In the genomic region with DNA sequence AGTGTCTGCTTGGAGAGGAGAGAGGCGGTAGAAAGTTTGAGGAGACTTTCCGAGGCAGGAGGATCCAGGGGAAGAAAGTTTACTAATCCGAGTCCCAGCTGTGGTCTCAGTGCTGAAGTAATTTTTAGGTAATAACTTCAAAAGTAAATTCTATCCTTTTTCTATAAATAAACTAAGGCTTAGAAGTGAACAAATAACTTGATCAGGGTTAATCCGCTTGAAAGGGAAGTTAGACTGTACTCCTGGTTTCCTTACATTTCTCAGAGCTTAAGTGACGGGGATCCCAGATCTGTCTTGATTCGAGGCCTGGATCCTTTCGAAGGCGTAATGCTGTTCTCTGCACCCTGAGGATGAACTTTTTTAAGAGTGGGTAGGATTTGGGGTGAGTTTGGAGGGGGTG, we compare ENCODE assay signal across 8 cellular contexts. TPM values are rescaled to one million over a fixed set of nuclear protein-coding genes. Genes with fewer than 3 reads are reported as not detected.
DNase-seq lines count a peak whose midpoint lies in the region; ATAC-seq and TF ChIP-seq lines count a peak whose summit lies in the region.

No MANE protein-coding gene starts in this region.

- no peaks in the 10 kb centered on the region for H3K27me3 Mint-ChIP-seq in dendritic cell treated with granulocyte-macrophage colony-stimulating factor and Interleukin-4, amounts not matched to agents 40 ng/mL and 50 ng/mL, for 4 days
- H3K27me3 Mint-ChIP-seq in natural killer cell treated with Interleukin-12 subunit alpha and Interleukin-12 subunit beta and Interleukin-15 and Interleukin-18, amount 100 ng/mL, for 72 hours = no peaks in the 10 kb centered on the region

- H3K27ac ChIP-seq in BLaER1 (peak overlapping the region; percentile 99), caudate nucleus (ENCODE audit: low read depth, low read length) (no peak overlapping the region)

- peak overlapping the region; percentile 96 for H3K4me3 ChIP-seq in BLaER1
- peak overlapping the region; percentile 90 for H3K4me3 ChIP-seq in LNCaP clone FGC (ENCODE audit: low read depth, low read length)

- peak overlapping the region; percentile 98 for H3K9ac ChIP-seq in BLaER1

- H3K4me1 Mint-ChIP-seq in dendritic cell treated with granulocyte-macrophage colony-stimulating factor and Interleukin-4, amounts not matched to agents 40 ng/mL and 50 ng/mL, for 4 days (ENCODE audit: low read depth) = peaks cover 57% of the 10 kb centered on the region
- H3K4me1 Mint-ChIP-seq in natural killer cell treated with Interleukin-12 subunit alpha and Interleukin-12 subunit beta and Interleukin-15 and Interleukin-18, amount 100 ng/mL, for 72 hours (ENCODE audit: low read depth in 2 of 2) = peaks cover 48 to 59% of the 10 kb centered on the region in 2 donors

- H3K4me3 Mint-ChIP-seq in dendritic cell treated with granulocyte-macrophage colony-stimulating factor and Interleukin-4, amounts not matched to agents 40 ng/mL and 50 ng/mL, for 4 days = peak overlapping the region; percentile 85
- peak overlapping the region; percentile 89 for H3K4me3 Mint-ChIP-seq in natural killer cell treated with Interleukin-12 subunit alpha and Interleukin-12 subunit beta and Interleukin-15 and Interleukin-18, amount 100 ng/mL, for 72 hours

- H3K9me3 Mint-ChIP-seq in dendritic cell treated with granulocyte-macrophage colony-stimulating factor and Interleukin-4, amounts not matched to agents 40 ng/mL and 50 ng/mL, for 4 days = no peaks in the 10 kb centered on the region
- H3K9me3 Mint-ChIP-seq in natural killer cell treated with Interleukin-12 subunit alpha and Interleukin-12 subunit beta and Interleukin-15 and Interleukin-18, amount 100 ng/mL, for 72 hours = no peaks in the 10 kb centered on the region

- peaks cover 43% of the 10 kb centered on the region for H3K36me3 ChIP-seq in BLaER1

- H3K27me3 ChIP-seq in BLaER1 = no peaks in the 10 kb centered on the region

- H3K36me3 Mint-ChIP-seq in dendritic cell treated with granulocyte-macrophage colony-stimulating factor and Interleukin-4, amounts not matched to agents 40 ng/mL and 50 ng/mL, for 4 days (ENCODE audit: low read depth) = peaks cover 34% of the 10 kb centered on the region
- H3K36me3 Mint-ChIP-seq in natural killer cell treated with Interleukin-12 subunit alpha and Interleukin-12 subunit beta and Interleukin-15 and Interleukin-18, amount 100 ng/mL, for 72 hours = no peaks in the 10 kb centered on the region

- H3K4me1 ChIP-seq in BLaER1 = peaks cover 60% of the 10 kb centered on the region

- TF ChIP-seq CTCF in LNCaP clone FGC (IDR thresholded peaks at IDR 0.05; ENCODE audit: control insufficient read depth, extremely low read depth, insufficient read depth) = no peak

- H3K9me3 ChIP-seq in BLaER1 = no peaks in the 10 kb centered on the region

- peaks cover 65% of the 10 kb centered on the region for H4K20me1 ChIP-seq in BLaER1

- DNase-seq in LNCaP clone FGC (ENCODE audit: low read depth) = no peak
- no peak for DNase-seq in natural killer cell treated with Interleukin-12 subunit alpha and Interleukin-12 subunit beta and Interleukin-15 and Interleukin-18, amount 100 ng/mL, for 72 hours (ENCODE audit: low spot score)
- no peak for DNase-seq in caudate nucleus (lab: John Stamatoyannopoulos, UW)
- DNase-seq in DMS79 (lab: John Stamatoyannopoulos, UW) = no peak
- DNase-seq in NCI-H1436 (lab: John Stamatoyannopoulos, UW) = no peak

- intact Hi-C loops in dendritic cell treated with granulocyte-macrophage colony-stimulating factor and Interleukin-4, amounts not matched to agents 40 ng/mL and 50 ng/mL, for 4 days (cut with micrococcal nuclease) = no loop called here

- ATAC-seq in natural killer cell treated with Interleukin-12 subunit alpha and Interleukin-12 subunit beta and Interleukin-15 and Interleukin-18, amount 100 ng/mL, for 72 hours = no peak
- ATAC-seq in GM21576 (IDR thresholded peaks at IDR 0.05; ENCODE audit: unreplicated experiment) = no peak

- peak overlapping the region; percentile 95 for H3K4me2 ChIP-seq in BLaER1

- H3K27ac Mint-ChIP-seq in dendritic cell treated with granulocyte-macrophage colony-stimulating factor and Interleukin-4, amounts not matched to agents 40 ng/mL and 50 ng/mL, for 4 days = peak overlapping the region; percentile 100
- H3K27ac Mint-ChIP-seq in natural killer cell treated with Interleukin-12 subunit alpha and Interleukin-12 subunit beta and Interleukin-15 and Interleukin-18, amount 100 ng/mL, for 72 hours = peak overlapping the region; percentile 89 to 98

RNA-seq across cellular contexts. Expression of a gene that starts 2.6 kb away (rescaled TPM):
- total RNA-seq in natural killer cell treated with Interleukin-12 subunit alpha and Interleukin-12 subunit beta and Interleukin-15 and Interleukin-18, amount 100 ng/mL, for 72 hours = 10 to 100 TPM; 21.4 to 30.5 TPM
